ENCODE assay signal across 14 cellular contexts in the genomic region with DNA sequence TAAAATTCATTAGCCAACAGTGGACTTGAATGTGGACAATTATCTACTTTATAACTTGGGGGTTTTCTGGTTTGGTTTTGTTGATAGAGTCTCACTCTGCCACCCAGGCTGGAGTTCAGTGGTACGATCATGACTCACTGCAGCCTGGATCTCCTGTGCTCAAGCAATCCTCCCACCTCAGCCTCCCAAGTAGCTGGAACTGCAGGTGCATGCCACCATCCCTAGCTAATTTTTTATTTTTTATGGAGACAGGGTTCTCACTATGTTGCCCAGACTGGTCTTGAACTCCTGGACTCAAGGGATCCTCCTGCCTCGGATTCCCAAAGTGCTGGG.
"Had no signal": no experiment of that assay in that cellular context is flagged by ENCODE, and none has a peak within 500 bp of the region (broad histone marks: within the 10 kb centered on the region; RNA-seq: fewer than 3 reads in every experiment).

No MANE protein-coding gene starts in this region.

- H3K4me3 ChIP-seq: gastrocnemius medialis, heart right ventricle, right atrium auricular region, skin epidermis, tibial nerve had no signal

- H3K36me3 ChIP-seq: gastrocnemius medialis, heart right ventricle, right atrium auricular region, tibial nerve had no signal

- H3K4me1 ChIP-seq: gastrocnemius medialis, right atrium auricular region, tibial nerve had no signal

- DNase-seq: activated CD4-positive, alpha-beta T cell treated with anti-CD3 and anti-CD28 coated beads for 36 hours; activated CD8-positive, alpha-beta memory T cell treated with anti-CD3 and anti-CD28 coated beads, Interleukin-2, amount 50 U/mL, for 48 hours; activated CD8-positive, alpha-beta T cell treated with anti-CD3 and anti-CD28 coated beads, Interleukin-2, amount 10 ng/mL, durations not matched to agents 7 days and 5 days; activated naive CD4-positive, alpha-beta T cell treated with anti-CD3 and anti-CD28 coated beads for 36 hours; gastrocnemius medialis; heart right ventricle; kidney; left ventricle myocardium superior; posterior cingulate gyrus; T1000 had no signal

- H3K27me3 ChIP-seq: gastrocnemius medialis, heart right ventricle, right atrium auricular region, tibial nerve had no signal

- H3K9me3 ChIP-seq: gastrocnemius medialis, heart right ventricle, right atrium auricular region, tibial nerve had no signal

- H3K27ac ChIP-seq: tibial nerve, VCaP had no signal

- ATAC-seq: activated CD4-positive, alpha-beta T cell treated with anti-CD3 and anti-CD28 coated beads for 36 hours; activated CD8-positive, alpha-beta T cell treated with anti-CD3 and anti-CD28 coated beads, Interleukin-2, amount 10 ng/mL, durations not matched to agents 7 days and 5 days had no signal
